Comparison of ENCODE assay signal across 1 cellular context in the genomic region with DNA sequence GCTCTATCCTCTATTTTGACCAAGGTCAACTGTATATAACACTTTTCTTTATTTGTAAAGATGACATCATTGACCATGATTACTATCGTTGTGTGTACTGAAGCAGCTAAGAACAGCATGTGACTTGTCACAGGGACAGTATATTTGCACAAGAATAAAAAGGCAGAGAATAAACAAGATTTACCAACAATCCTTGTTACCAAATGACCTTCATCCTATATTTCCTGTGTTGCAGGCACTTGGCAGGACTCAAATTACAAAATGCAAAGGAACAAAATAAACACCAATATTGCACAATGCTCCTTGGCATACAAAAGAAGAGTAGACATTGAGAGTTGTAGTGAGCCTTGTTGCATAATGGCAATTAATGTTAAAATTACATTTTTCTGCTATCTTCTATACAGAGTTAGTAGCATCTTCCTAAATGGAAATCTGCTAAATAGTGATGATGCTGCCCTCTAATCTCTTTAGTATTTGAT.
A peak's percentile ranks its signal among the peaks of the same experiment; 100 is the strongest.
TF ChIP-seq lines count a peak whose summit lies in the region.

No MANE protein-coding gene starts in this region.

TF ChIP-seq in HepG2, 621 proteins besides CTCF, POLR2A, EP300 and RAD21 (continued from another document and continues in another):
- peak; percentile 100 for TF ChIP-seq TFE3 (CRISPR knock-in tag; IDR thresholded peaks at IDR 0.05)
- no peak for TF ChIP-seq HMGA1 (CRISPR knock-in tag; conservative IDR thresholded peaks at IDR 0.05)
- no peak for TF ChIP-seq FOXO4 (CRISPR knock-in tag; conservative IDR thresholded peaks at IDR 0.05)
- no peak for TF ChIP-seq ZNF563 (CRISPR knock-in tag; IDR thresholded peaks at IDR 0.05)
- peak; percentile 82 for TF ChIP-seq ZNF781 (CRISPR knock-in tag; IDR thresholded peaks at IDR 0.05; ENCODE audit: borderline replicate concordance, not compliant biosample characterization)
- peak; percentile 27; the same call in 1 of the 2 replicates for TF ChIP-seq MLXIP (CRISPR knock-in tag; IDR thresholded peaks at IDR 0.05; ENCODE audit: borderline replicate concordance)
- TF ChIP-seq JUNB (CRISPR knock-in tag; IDR thresholded peaks at IDR 0.05; ENCODE audit: borderline replicate concordance), result peak; percentile 95
- TF ChIP-seq CBFB (CRISPR knock-in tag; IDR thresholded peaks at IDR 0.05), result peak; percentile 91
- TF ChIP-seq ZC3H4 (CRISPR knock-in tag; IDR thresholded peaks at IDR 0.05; ENCODE audit: borderline replicate concordance), result no peak
- TF ChIP-seq ZNF558 (CRISPR knock-in tag; IDR thresholded peaks at IDR 0.05; ENCODE audit: borderline replicate concordance), result no peak
- TF ChIP-seq MIER2 (CRISPR knock-in tag; IDR thresholded peaks at IDR 0.05), result peak; percentile 88; the same call in 1 of the 2 replicates
- TF ChIP-seq KDM3A (CRISPR knock-in tag; IDR thresholded peaks at IDR 0.05; ENCODE audit: low read depth), result peak; percentile 92; the same call in 1 of the 2 replicates
- TF ChIP-seq ZNF224 (CRISPR knock-in tag; IDR thresholded peaks at IDR 0.05), result no peak
- TF ChIP-seq MTA3 (CRISPR knock-in tag; IDR thresholded peaks at IDR 0.05), result no peak
- TF ChIP-seq ZNF570 (CRISPR knock-in tag; IDR thresholded peaks at IDR 0.05; ENCODE audit: borderline replicate concordance), result peak; percentile 65; the same call in 1 of the 2 replicates
- TF ChIP-seq FOXA1 (IDR thresholded peaks at IDR 0.05), result peak; percentile 99
- TF ChIP-seq FOXA1 (CRISPR knock-in tag; IDR thresholded peaks at IDR 0.05), result peak; percentile 100
- peak; percentile 99 for TF ChIP-seq ZSCAN9 (CRISPR knock-in tag; IDR thresholded peaks at IDR 0.05; ENCODE audit: borderline replicate concordance)
- TF ChIP-seq, protein P1, sequence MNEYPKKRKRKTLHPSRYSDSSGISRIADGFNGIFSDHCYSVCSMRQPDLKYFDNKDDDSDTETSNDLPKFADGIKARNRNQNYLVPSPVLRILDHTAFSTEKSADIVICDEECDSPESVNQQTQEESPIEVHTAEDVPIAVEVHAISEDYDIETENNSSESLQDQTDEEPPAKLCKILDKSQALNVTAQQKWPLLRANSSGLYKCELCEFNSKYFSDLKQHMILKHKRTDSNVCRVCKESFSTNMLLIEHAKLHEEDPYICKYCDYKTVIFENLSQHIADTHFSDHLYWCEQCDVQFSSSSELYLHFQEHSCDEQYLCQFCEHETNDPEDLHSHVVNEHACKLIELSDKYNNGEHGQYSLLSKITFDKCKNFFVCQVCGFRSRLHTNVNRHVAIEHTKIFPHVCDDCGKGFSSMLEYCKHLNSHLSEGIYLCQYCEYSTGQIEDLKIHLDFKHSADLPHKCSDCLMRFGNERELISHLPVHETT (CRISPR knock-in tag; conservative IDR thresholded peaks at IDR 0.05), result peak; percentile 83
- TF ChIP-seq AHR (CRISPR knock-in tag; IDR thresholded peaks at IDR 0.05), result no peak; the same call in 1 of the 2 replicates
- TF ChIP-seq CHD4 (IDR thresholded peaks at IDR 0.05; ENCODE audit: borderline replicate concordance, low read length), result peak; percentile 79; the same call in 1 of the 2 replicates
- 0 out of 2 replicates have a peak, but pooled peaks have one; percentile 75 for TF ChIP-seq ZSCAN5A (CRISPR knock-in tag; IDR thresholded peaks at IDR 0.05; ENCODE audit: borderline replicate concordance)
- TF ChIP-seq, protein P2, sequence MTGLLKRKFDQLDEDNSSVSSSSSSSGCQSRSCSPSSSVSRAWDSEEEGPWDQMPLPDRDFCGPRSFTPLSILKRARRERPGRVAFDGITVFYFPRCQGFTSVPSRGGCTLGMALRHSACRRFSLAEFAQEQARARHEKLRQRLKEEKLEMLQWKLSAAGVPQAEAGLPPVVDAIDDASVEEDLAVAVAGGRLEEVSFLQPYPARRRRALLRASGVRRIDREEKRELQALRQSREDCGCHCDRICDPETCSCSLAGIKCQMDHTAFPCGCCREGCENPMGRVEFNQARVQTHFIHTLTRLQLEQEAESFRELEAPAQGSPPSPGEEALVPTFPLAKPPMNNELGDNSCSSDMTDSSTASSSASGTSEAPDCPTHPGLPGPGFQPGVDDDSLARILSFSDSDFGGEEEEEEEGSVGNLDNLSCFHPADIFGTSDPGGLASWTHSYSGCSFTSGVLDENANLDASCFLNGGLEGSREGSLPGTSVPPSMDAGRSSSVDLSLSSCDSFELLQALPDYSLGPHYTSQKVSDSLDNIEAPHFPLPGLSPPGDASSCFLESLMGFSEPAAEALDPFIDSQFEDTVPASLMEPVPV (CRISPR knock-in tag; IDR thresholded peaks at IDR 0.05), result peak; percentile 48; the same call in 1 of the 2 replicates
- peak; percentile 77; the same call in 1 of the 2 replicates for TF ChIP-seq RXRA (CRISPR knock-in tag; IDR thresholded peaks at IDR 0.05)
- TF ChIP-seq ZNF546 (CRISPR knock-in tag; conservative IDR thresholded peaks at IDR 0.05), result no peak
- peak; percentile 100 for TF ChIP-seq FOXP1 (IDR thresholded peaks at IDR 0.05)
- TF ChIP-seq FOXP1 (CRISPR knock-in tag; IDR thresholded peaks at IDR 0.05), result peak; percentile 100
- peak; percentile 98 for TF ChIP-seq ZFP36L1 (CRISPR knock-in tag; IDR thresholded peaks at IDR 0.05)
- TF ChIP-seq RELA (CRISPR knock-in tag; IDR thresholded peaks at IDR 0.05), result 0 out of 2 replicates have a peak, but pooled peaks have one; percentile 51
- no peak for TF ChIP-seq NCOA5 (CRISPR knock-in tag; IDR thresholded peaks at IDR 0.05)
- TF ChIP-seq, protein P3, sequence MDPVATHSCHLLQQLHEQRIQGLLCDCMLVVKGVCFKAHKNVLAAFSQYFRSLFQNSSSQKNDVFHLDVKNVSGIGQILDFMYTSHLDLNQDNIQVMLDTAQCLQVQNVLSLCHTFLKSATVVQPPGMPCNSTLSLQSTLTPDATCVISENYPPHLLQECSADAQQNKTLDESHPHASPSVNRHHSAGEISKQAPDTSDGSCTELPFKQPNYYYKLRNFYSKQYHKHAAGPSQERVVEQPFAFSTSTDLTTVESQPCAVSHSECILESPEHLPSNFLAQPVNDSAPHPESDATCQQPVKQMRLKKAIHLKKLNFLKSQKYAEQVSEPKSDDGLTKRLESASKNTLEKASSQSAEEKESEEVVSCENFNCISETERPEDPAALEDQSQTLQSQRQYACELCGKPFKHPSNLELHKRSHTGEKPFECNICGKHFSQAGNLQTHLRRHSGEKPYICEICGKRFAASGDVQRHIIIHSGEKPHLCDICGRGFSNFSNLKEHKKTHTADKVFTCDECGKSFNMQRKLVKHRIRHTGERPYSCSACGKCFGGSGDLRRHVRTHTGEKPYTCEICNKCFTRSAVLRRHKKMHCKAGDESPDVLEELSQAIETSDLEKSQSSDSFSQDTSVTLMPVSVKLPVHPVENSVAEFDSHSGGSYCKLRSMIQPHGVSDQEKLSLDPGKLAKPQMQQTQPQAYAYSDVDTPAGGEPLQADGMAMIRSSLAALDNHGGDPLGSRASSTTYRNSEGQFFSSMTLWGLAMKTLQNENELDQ (CRISPR knock-in tag; IDR thresholded peaks at IDR 0.05; ENCODE audit: borderline replicate concordance), result peak; percentile 76; the same call in 1 of the 2 replicates
- no peak for TF ChIP-seq NFE2L1 (CRISPR knock-in tag; IDR thresholded peaks at IDR 0.05; ENCODE audit: borderline replicate concordance)
- TF ChIP-seq BCL6 (CRISPR knock-in tag; IDR thresholded peaks at IDR 0.05), result peak; percentile 98
- peak; percentile 99 for TF ChIP-seq HMG20B (CRISPR knock-in tag; conservative IDR thresholded peaks at IDR 0.05)
- TF ChIP-seq HNRNPUL1 (IDR thresholded peaks at IDR 0.05; ENCODE audit: low read depth, low read length), result no peak
- TF ChIP-seq MED13 (CRISPR knock-in tag; IDR thresholded peaks at IDR 0.05), result peak; percentile 70; the same call in 1 of the 2 replicates
- TF ChIP-seq, protein P4, sequence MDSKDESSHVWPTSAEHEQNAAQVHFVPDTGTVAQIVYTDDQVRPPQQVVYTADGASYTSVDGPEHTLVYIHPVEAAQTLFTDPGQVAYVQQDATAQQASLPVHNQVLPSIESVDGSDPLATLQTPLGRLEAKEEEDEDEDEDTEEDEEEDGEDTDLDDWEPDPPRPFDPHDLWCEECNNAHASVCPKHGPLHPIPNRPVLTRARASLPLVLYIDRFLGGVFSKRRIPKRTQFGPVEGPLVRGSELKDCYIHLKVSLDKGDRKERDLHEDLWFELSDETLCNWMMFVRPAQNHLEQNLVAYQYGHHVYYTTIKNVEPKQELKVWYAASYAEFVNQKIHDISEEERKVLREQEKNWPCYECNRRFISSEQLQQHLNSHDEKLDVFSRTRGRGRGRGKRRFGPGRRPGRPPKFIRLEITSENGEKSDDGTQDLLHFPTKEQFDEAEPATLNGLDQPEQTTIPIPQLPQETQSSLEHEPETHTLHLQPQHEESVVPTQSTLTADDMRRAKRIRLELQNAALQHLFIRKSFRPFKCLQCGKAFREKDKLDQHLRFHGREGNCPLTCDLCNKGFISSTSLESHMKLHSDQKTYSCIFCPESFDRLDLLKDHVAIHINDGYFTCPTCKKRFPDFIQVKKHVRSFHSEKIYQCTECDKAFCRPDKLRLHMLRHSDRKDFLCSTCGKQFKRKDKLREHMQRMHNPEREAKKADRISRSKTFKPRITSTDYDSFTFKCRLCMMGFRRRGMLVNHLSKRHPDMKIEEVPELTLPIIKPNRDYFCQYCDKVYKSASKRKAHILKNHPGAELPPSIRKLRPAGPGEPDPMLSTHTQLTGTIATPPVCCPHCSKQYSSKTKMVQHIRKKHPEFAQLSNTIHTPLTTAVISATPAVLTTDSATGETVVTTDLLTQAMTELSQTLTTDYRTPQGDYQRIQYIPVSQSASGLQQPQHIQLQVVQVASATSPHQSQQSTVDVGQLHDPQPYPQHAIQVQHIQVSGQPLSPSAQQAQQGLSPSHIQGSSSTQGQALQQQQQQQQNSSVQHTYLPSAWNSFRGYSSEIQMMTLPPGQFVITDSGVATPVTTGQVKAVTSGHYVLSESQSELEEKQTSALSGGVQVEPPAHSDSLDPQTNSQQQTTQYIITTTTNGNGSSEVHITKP (CRISPR knock-in tag; IDR thresholded peaks at IDR 0.05; ENCODE audit: low read depth), result peak; percentile 63; the same call in 1 of the 2 replicates
- peak; percentile 98 for TF ChIP-seq NR2F2 (IDR thresholded peaks at IDR 0.05; ENCODE audit: borderline replicate concordance, low read depth)
- peak; percentile 91 for TF ChIP-seq KAT7 (CRISPR knock-in tag; IDR thresholded peaks at IDR 0.05; ENCODE audit: borderline replicate concordance)
- TF ChIP-seq CREB1 (IDR thresholded peaks at IDR 0.05), result peak; percentile 89
- TF ChIP-seq CREB1 (CRISPR knock-in tag; IDR thresholded peaks at IDR 0.05), result peak; percentile 93
- peak; percentile 75; the same call in 1 of the 2 replicates for TF ChIP-seq ETV6 (CRISPR knock-in tag; conservative IDR thresholded peaks at IDR 0.05)
- TF ChIP-seq CENPT (CRISPR knock-in tag; IDR thresholded peaks at IDR 0.05; ENCODE audit: low read depth), result no peak
- no peak for TF ChIP-seq FOXM1 (CRISPR knock-in tag; IDR thresholded peaks at IDR 0.05)
- peak; percentile 99 for TF ChIP-seq SMAD3 (CRISPR knock-in tag; IDR thresholded peaks at IDR 0.05)
